Comparison of ENCODE assay signal across 26 cellular contexts in the genomic region with DNA sequence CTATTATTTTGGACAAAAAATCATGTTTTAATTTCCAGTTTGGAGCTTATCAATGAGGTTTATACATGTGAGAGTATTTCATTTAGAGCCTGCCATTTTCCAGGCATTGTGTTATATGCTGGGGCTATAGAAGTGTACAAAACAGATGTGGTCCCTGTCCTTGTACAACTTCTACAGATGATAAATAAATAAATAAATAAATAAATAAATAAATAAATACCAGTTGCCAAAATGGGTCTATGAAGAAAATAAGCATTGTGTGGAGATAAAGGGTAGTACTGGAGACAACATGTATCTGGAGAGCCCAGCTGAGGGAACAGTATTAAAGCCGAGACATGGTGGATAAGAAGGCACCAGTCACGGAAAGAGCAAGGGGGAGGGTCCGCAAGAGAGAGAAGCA.
"Had no signal": no experiment of that assay in that cellular context is flagged by ENCODE, and none has a peak within 500 bp of the region (broad histone marks: within the 10 kb centered on the region; RNA-seq: fewer than 3 reads in every experiment).

No MANE protein-coding gene starts in this region.

- H3K9me3 ChIP-seq: suprapubic skin, testis, thoracic aorta, thyroid gland, transverse colon, upper lobe of left lung, upper lobe of right lung, uterus, vagina had no signal

- H3K36me3 ChIP-seq: stomach, suprapubic skin, thoracic aorta, thyroid gland, tibial artery, tibial nerve, transverse colon, upper lobe of left lung, upper lobe of right lung, uterus, vagina had no signal

- FAIRE-seq: urothelium cell line had no signal

- ATAC-seq: stimulated activated effector memory CD8-positive, alpha-beta T cell treated with anti-CD3 and anti-CD28 coated beads, Interleukin-12 subunit alpha, Interleukin-12 subunit beta, amount 100 ng/mL, for 72 hours; stimulated activated memory B cell treated with anti-CD40 and anti-IgM and Interleukin-4, amounts not matched to agents 10 μg/mL and 1 μg/mL and 100 μg/mL, for 72 hours; stimulated activated naive B cell treated with anti-CD40 and anti-IgM and Interleukin-4, amounts not matched to agents 10 μg/mL and 1 μg/mL and 100 μg/mL, for 72 hours; stimulated activated naive CD8-positive, alpha-beta T cell treated with anti-CD3 and anti-CD28 coated beads, Interleukin-15, amount 100 ng/mL, for 72 hours; stimulated activated naive CD8-positive, alpha-beta T cell treated with anti-CD3 and anti-CD28 coated beads, Interleukin-15, Interleukin-2, amounts not matched to agents 100 U/mL and 50 U/mL, for 24 hours; upper lobe of right lung had no signal

- H3K4me3 ChIP-seq: stomach, suprapubic skin, testis, thoracic aorta, thyroid gland, tibial artery, tibial nerve, transverse colon, upper lobe of left lung, upper lobe of right lung, uterus, vagina had no signal

- H3K27ac ChIP-seq: stomach, suprapubic skin, testis, thoracic aorta, thyroid gland, tibial artery, tibial nerve, transverse colon, upper lobe of left lung, upper lobe of right lung, uterus, vagina had no signal

- DNase-seq: stimulated activated CD4-positive, alpha-beta T cell treated with anti-CD3 and anti-CD28 coated beads, Interleukin-2, amount 100 ng/mL, for 48 hours; stimulated activated CD4-positive, alpha-beta T cell treated with anti-CD3 and anti-CD28 coated beads, Interleukin-4, amount 100 ng/mL, for 1 hour; stimulated activated CD4-positive, alpha-beta T cell treated with anti-CD3 and anti-CD28 coated beads, Interleukin-4, amount 100 ng/mL, for 24 hours; stimulated activated CD4-positive, alpha-beta T cell treated with anti-CD3 and anti-CD28 coated beads, Interleukin-4, amount 100 ng/mL, for 4 hours; stimulated activated CD8-positive, alpha-beta memory T cell treated with anti-CD3 and anti-CD28 coated beads, Interleukin-4, amount 100 ng/mL, for 48 hours; stimulated activated naive B cell treated with anti-CD40 and anti-IgM and Interleukin-4, amounts not matched to agents 10 μg/mL and 1 μg/mL and 100 μg/mL, for 72 hours; stimulated activated naive CD4-positive, alpha-beta T cell; stimulated activated naive CD8-positive, alpha-beta T cell treated with anti-CD3 and anti-CD28 coated beads, Interleukin-15, amount 100 ng/mL, for 72 hours; stimulated activated naive CD8-positive, alpha-beta T cell treated with anti-CD3 and anti-CD28 coated beads, Interleukin-15, Interleukin-2, amounts not matched to agents 100 U/mL and 50 U/mL, for 24 hours; stomach; substantia nigra; testis; thyroid gland; tibial artery; transverse colon; trophoblast cell; upper lobe of left lung; upper lobe of right lung; uterus had no signal

- H3K4me1 ChIP-seq: stomach, suprapubic skin, testis, thyroid gland, tibial artery, tibial nerve, upper lobe of left lung, upper lobe of right lung, uterus, vagina had no signal
